8 cellular contexts compared by ENCODE assay signal in genomic region chr20:32031007-32031958, GRCh38. TPM values are rescaled to one million over a fixed set of nuclear protein-coding genes. Genes with fewer than 3 reads are reported as not detected.
A peak's percentile ranks its signal among the peaks of the same experiment; 100 is the strongest.
DNase-seq lines count a peak whose midpoint lies in the region; ATAC-seq and TF ChIP-seq lines count a peak whose summit lies in the region.

No MANE protein-coding gene starts in this region.

- H3K4me1 ChIP-seq in OCI-LY3 (ENCODE audit: low read length) (peaks cover 48% of the 10 kb centered on the region), muscle layer of duodenum (ENCODE audit: control insufficient read depth in 1 of 2, insufficient read depth in 2 of 2, low read length in 2 of 2) (peaks cover 0 to 10% of the 10 kb centered on the region in 2 donors)

- H3K9me3 Mint-ChIP-seq in IgD-negative memory B cell, result no peaks in the 10 kb centered on the region
- H3K9me3 Mint-ChIP-seq in stimulated activated naive B cell treated with anti-CD40 and anti-IgM and Interleukin-4, amounts not matched to agents 10 μg/mL and 1 μg/mL and 100 μg/mL, for 72 hours, result no peaks in the 10 kb centered on the region

- peak overlapping the region in 3 of 4 donors; percentile 25 to 72 (median 47) for H3K4me3 Mint-ChIP-seq in IgD-negative memory B cell
- peak overlapping the region; percentile 52 to 83 for H3K4me3 Mint-ChIP-seq in stimulated activated naive B cell treated with anti-CD40 and anti-IgM and Interleukin-4, amounts not matched to agents 10 μg/mL and 1 μg/mL and 100 μg/mL, for 72 hours

- H3K27ac Mint-ChIP-seq in IgD-negative memory B cell, result peak overlapping the region in 1 of 3 donors; percentile 39
- no peak overlapping the region for H3K27ac Mint-ChIP-seq in stimulated activated naive B cell treated with anti-CD40 and anti-IgM and Interleukin-4, amounts not matched to agents 10 μg/mL and 1 μg/mL and 100 μg/mL, for 72 hours

- no peaks in the 10 kb centered on the region for H4K20me1 ChIP-seq in OCI-LY3 (ENCODE audit: insufficient read depth, low read length)

- no peaks in the 10 kb centered on the region for H3K36me3 Mint-ChIP-seq in IgD-negative memory B cell
- no peaks in the 10 kb centered on the region for H3K36me3 Mint-ChIP-seq in stimulated activated naive B cell treated with anti-CD40 and anti-IgM and Interleukin-4, amounts not matched to agents 10 μg/mL and 1 μg/mL and 100 μg/mL, for 72 hours

- peak overlapping the region; percentile 92 for H3K4me2 ChIP-seq in OCI-LY3 (ENCODE audit: low read length)

- peak overlapping the region; percentile 88 for H2AFZ ChIP-seq in OCI-LY3 (ENCODE audit: low read depth, low read length)

- peak overlapping the region; percentile 61 for H3K9ac ChIP-seq in OCI-LY3 (ENCODE audit: low read length)

- H3K79me2 ChIP-seq in OCI-LY3 (ENCODE audit: low read length), result no peaks in the 10 kb centered on the region

- DNase-seq in D341Med (ENCODE audit: low spot score), result peak; percentile 94
- peak; percentile 56 for DNase-seq in activated T-cell treated with anti-CD3 and anti-CD28 coated beads for 1 hour (ENCODE audit: low read depth)
- DNase-seq in epithelial cell of proximal tubule (ENCODE audit: low read depth), result peak; percentile 16
- DNase-seq in stimulated activated naive B cell treated with anti-CD40 and anti-IgM and Interleukin-4, amounts not matched to agents 10 μg/mL and 1 μg/mL and 100 μg/mL, for 72 hours, result peak; percentile 32

- H3K27me3 Mint-ChIP-seq in IgD-negative memory B cell, result peaks cover 19% of the 10 kb centered on the region
- peaks cover 35 to 59% of the 10 kb centered on the region in 2 donors for H3K27me3 Mint-ChIP-seq in stimulated activated naive B cell treated with anti-CD40 and anti-IgM and Interleukin-4, amounts not matched to agents 10 μg/mL and 1 μg/mL and 100 μg/mL, for 72 hours

- H3K9me3 ChIP-seq in OCI-LY3 (ENCODE audit: insufficient read depth, low read length) (no peaks in the 10 kb centered on the region), muscle layer of duodenum (ENCODE audit: control insufficient read depth in 1 of 2, low read length in 2 of 2) (no peaks in the 10 kb centered on the region)

- TF ChIP-seq CTCF in OCI-LY3 (IDR thresholded peaks at IDR 0.05; ENCODE audit: low read depth, low read length) (peak; percentile 100), epithelial cell of proximal tubule (conservative IDR thresholded peaks at IDR 0.05; ENCODE audit: low read depth, low read length) (peak; percentile 91)

- no peaks in the 10 kb centered on the region for H3K36me3 ChIP-seq in OCI-LY3 (replicated peaks; ENCODE audit: low read depth, low read length)
- no peaks in the 10 kb centered on the region for H3K36me3 ChIP-seq in muscle layer of duodenum (ENCODE audit: control insufficient read depth in 1 of 2, insufficient read depth in 2 of 2, low read length in 2 of 2)

- H3K27me3 ChIP-seq in OCI-LY3 (ENCODE audit: low read depth, low read length) (no peaks in the 10 kb centered on the region), muscle layer of duodenum (ENCODE audit: low read depth, low read length) (peaks cover 10% of the 10 kb centered on the region)

- H3K4me1 Mint-ChIP-seq in IgD-negative memory B cell, result peaks cover 13 to 22% (median 16%) of the 10 kb centered on the region in 3 donors
- H3K4me1 Mint-ChIP-seq in stimulated activated naive B cell treated with anti-CD40 and anti-IgM and Interleukin-4, amounts not matched to agents 10 μg/mL and 1 μg/mL and 100 μg/mL, for 72 hours, result peaks cover 8 to 28% of the 10 kb centered on the region in 2 donors

- ATAC-seq in stimulated activated naive B cell treated with anti-CD40 and anti-IgM and Interleukin-4, amounts not matched to agents 10 μg/mL and 1 μg/mL and 100 μg/mL, for 72 hours (replicated peaks), result peak; percentile 63 to 66
- ATAC-seq in HG02870 (IDR thresholded peaks at IDR 0.05; ENCODE audit: unreplicated experiment), result no peak

- H3K27ac ChIP-seq in OCI-LY3 (ENCODE audit: low read length), result no peak overlapping the region
- H3K27ac ChIP-seq in muscle layer of duodenum (ENCODE audit: low read length), result no peak overlapping the region

- H3K4me3 ChIP-seq in OCI-LY3 (ENCODE audit: low read length), result peak overlapping the region; percentile 78
- H3K4me3 ChIP-seq in epithelial cell of proximal tubule (ENCODE audit: low read depth, low read length), result peak overlapping the region; percentile 24
- peak overlapping the region; percentile 17 to 52 for H3K4me3 ChIP-seq in muscle layer of duodenum (ENCODE audit: low read depth in 1 of 2, low read length in 2 of 2)

RNA-seq across cellular contexts. Expression of gene HCK, which starts 20.8 kb away (rescaled TPM):
- 52.0 TPM for polyA plus RNA-seq in IgD-negative memory B cell
- not detected in 2 replicates for total RNA-seq in epithelial cell of proximal tubule

RNA-seq across cellular contexts. Expression of gene CCM2L, which starts 21.0 kb away (rescaled TPM):
- polyA plus RNA-seq in IgD-negative memory B cell, result not detected
- not detected in 2 replicates for total RNA-seq in epithelial cell of proximal tubule

Comparison
In these comparisons a context has a peak if more than half of its experiments do, and no peak if none do; other contexts are left out.
1. DNase-seq: peak in every context shown above with its lines; median percentile 94 in D341Med; 56 in activated T-cell treated with anti-CD3 and anti-CD28 coated beads for 1 hour; 32 in stimulated activated naive B cell treated with anti-CD40 and anti-IgM and Interleukin-4, amounts not matched to agents 10 μg/mL and 1 μg/mL and 100 μg/mL, for 72 hours; 16 in epithelial cell of proximal tubule.
2. H3K4me3 ChIP-seq: peak in every context shown above with its lines; median percentile 78 in OCI-LY3; 34 in muscle layer of duodenum; 24 in epithelial cell of proximal tubule.